Comparison of ENCODE assay signal across 8 cellular contexts in genomic region chr14:75279153-75279738, GRCh38. TPM values are rescaled to one million over a fixed set of nuclear protein-coding genes. Genes with fewer than 3 reads are reported as not detected.
A peak's percentile ranks its signal among the peaks of the same experiment; 100 is the strongest.
DNase-seq lines count a peak whose midpoint lies in the region; ATAC-seq and TF ChIP-seq lines count a peak whose summit lies in the region.

No MANE protein-coding gene starts in this region.

- POLR2A ChIA-PET in T-cell (lab: Charles Lee), result interaction anchor here in 1 of 2 donors (0.5 to 2.0 kb wide), 9 partner anchors 8 to 331 kb away, joined by 3 to 14 read pairs (median 4); no protein-coding TSS in a partner anchor

- no peak for TF ChIP-seq CTCF in brain microvascular endothelial cell (IDR thresholded peaks at IDR 0.05; ENCODE audit: low read depth, low read length, missing control alignments)
- TF ChIP-seq CTCF in gastrocnemius medialis (IDR thresholded peaks at IDR 0.05 in 4 of 5, conservative IDR thresholded peaks at IDR 0.05 in 1 of 5), result no peak

- H3K4me3 Mint-ChIP-seq in IgD-negative memory B cell (peak overlapping the region; percentile 88 to 98 (median 96)), T-cell (peak overlapping the region; percentile 83 to 95 (median 92))

- H3K27ac ChIP-seq in brain microvascular endothelial cell, result peak overlapping the region; percentile 100
- no peak overlapping the region for H3K27ac ChIP-seq in iPS-20b (ENCODE audit: low read length)
- peak overlapping the region; percentile 98 to 100 (median 100) for H3K27ac ChIP-seq in gastrocnemius medialis

- no peaks in the 10 kb centered on the region for H3K9me3 ChIP-seq in ES-I3 (ENCODE audit: control insufficient read depth, insufficient read depth, low read length)
- no peaks in the 10 kb centered on the region for H3K9me3 ChIP-seq in iPS-20b (ENCODE audit: insufficient read depth, low read depth, low read length)
- H3K9me3 ChIP-seq in gastrocnemius medialis, result no peaks in the 10 kb centered on the region

- TF ChIP-seq POLR2A in gastrocnemius medialis (IDR thresholded peaks at IDR 0.05), result peak in 1 of 2 donors; percentile 42

- H3K27ac Mint-ChIP-seq in IgD-negative memory B cell (peak overlapping the region; percentile 97 to 98 (median 97)), T-cell (peak overlapping the region; percentile 78 to 85)

- intact Hi-C loops in gastrocnemius medialis (cut with DNase I; ENCODE audit: low total_unique reads), result loop anchor here (2.0 to 5.0 kb wide), 2 partner anchors 40 to 132 kb away; no protein-coding TSS in a partner anchor

- in situ Hi-C loops in brain microvascular endothelial cell (cut with HindIII; ENCODE audit: low pct_ligation_motif_present, low sequenced_read_pairs) (no loop called here), gastrocnemius medialis (cut with MboI; ENCODE audit: low sequenced_read_pairs in 4 of 4) (no loop called here)

- no peaks in the 10 kb centered on the region; the same call in 1 of the 2 replicates for H3K36me3 ChIP-seq in ES-I3 (ENCODE audit: insufficient read depth, low read length)
- H3K36me3 ChIP-seq in brain microvascular endothelial cell (replicated peaks), result peaks cover 16% of the 10 kb centered on the region
- H3K36me3 ChIP-seq in iPS-20b (ENCODE audit: insufficient read depth, low read depth, low read length), result peaks cover 23% of the 10 kb centered on the region
- peaks cover 2 to 14% of the 10 kb centered on the region in 2 donors for H3K36me3 ChIP-seq in gastrocnemius medialis

- H3K27me3 Mint-ChIP-seq in IgD-negative memory B cell (peaks cover 61% of the 10 kb centered on the region), T-cell (peaks cover 7 to 15% of the 10 kb centered on the region in 2 donors)

- H3K4me3 ChIP-seq in brain microvascular endothelial cell (ENCODE audit: low read depth, low read length) (peak overlapping the region; percentile 99), iPS-20b (ENCODE audit: low read length) (peak overlapping the region; percentile 81), gastrocnemius medialis (peak overlapping the region; percentile 84 to 95 (median 90))

- H3K9me3 Mint-ChIP-seq in IgD-negative memory B cell, result no peaks in the 10 kb centered on the region
- no peaks in the 10 kb centered on the region for H3K9me3 Mint-ChIP-seq in T-cell

- H3K4me1 Mint-ChIP-seq in IgD-negative memory B cell (peaks cover 27 to 33% (median 27%) of the 10 kb centered on the region in 3 donors), T-cell (peaks cover 52 to 76% (median 70%) of the 10 kb centered on the region in 3 donors)

- H3K9ac ChIP-seq in ES-I3 (ENCODE audit: low read depth, low read length) (peak overlapping the region; percentile 74), iPS-20b (ENCODE audit: low read depth, low read length) (peak overlapping the region; percentile 89; the same call in 1 of the 2 replicates)

- DNase-seq in T-cell (peak in 32 of 34 experiments; percentile 31 to 83 (median 72)), brain microvascular endothelial cell (peak; percentile 55), gastrocnemius medialis (peak; percentile 41 to 63)

- no peak for ATAC-seq in T-cell (replicated peaks in 1 of 4)
- peak in 1 of 2 donors; percentile 0 for ATAC-seq in gastrocnemius medialis
- no peak for ATAC-seq in HG02852 (IDR thresholded peaks at IDR 0.05; ENCODE audit: unreplicated experiment)
- no peak for ATAC-seq in GM18502 (IDR thresholded peaks at IDR 0.05; ENCODE audit: poor library complexity, unreplicated experiment)

- H3K36me3 Mint-ChIP-seq in IgD-negative memory B cell (no peaks in the 10 kb centered on the region), T-cell (peaks cover 35% of the 10 kb centered on the region)

- CTCF ChIA-PET in T-cell (lab: Charles Lee), result no interaction called here

- H3K4me1 ChIP-seq in ES-I3 (ENCODE audit: insufficient read depth, low read length), result peaks cover 10% of the 10 kb centered on the region; the same call in 1 of the 2 replicates
- peaks cover 16% of the 10 kb centered on the region for H3K4me1 ChIP-seq in iPS-20b (ENCODE audit: insufficient read depth, low read length)
- peaks cover 26 to 30% of the 10 kb centered on the region in 2 donors for H3K4me1 ChIP-seq in gastrocnemius medialis

- no peaks in the 10 kb centered on the region for H3K27me3 ChIP-seq in brain microvascular endothelial cell (replicated peaks)
- peaks cover 64% of the 10 kb centered on the region for H3K27me3 ChIP-seq in iPS-20b (ENCODE audit: insufficient read depth, low read length)
- H3K27me3 ChIP-seq in gastrocnemius medialis, result no peaks in the 10 kb centered on the region

RNA-seq across cellular contexts. Expression of gene FOS, which starts 0.6 kb away (rescaled TPM):
- polyA plus RNA-seq in IgD-negative memory B cell, result 487 TPM
- 1,000 to 10,000 TPM in 2 of 5 donors, 10 to 100 TPM in 3; 20.4 to 2,951 (median 27.1) TPM for total RNA-seq in T-cell
- total RNA-seq in gastrocnemius medialis, result 100 to 1,000 TPM in 1 of 4 donors, 10 to 100 TPM in 3; 16.3 to 110 (median 53.5) TPM
